In the genomic region with DNA sequence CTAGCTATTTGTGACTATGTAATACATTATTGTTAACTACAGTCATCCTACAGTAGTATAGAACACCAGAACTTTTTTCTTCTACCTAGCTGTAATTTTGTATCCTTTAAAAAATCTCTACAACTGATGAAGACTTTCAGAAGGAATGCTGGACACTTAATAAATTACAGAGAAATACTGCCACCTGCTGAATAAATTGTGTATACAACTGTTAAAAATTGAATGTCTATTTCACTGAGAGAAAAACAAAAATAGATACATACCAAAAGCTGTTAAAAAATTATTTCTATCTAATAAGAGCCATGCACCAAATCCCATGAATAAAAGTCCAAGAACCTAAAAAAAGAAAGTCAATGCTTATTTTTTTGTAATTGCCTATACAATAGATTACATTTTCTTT, we compare ENCODE assay signal across 8 cellular contexts. TPM values are rescaled to one million over a fixed set of nuclear protein-coding genes. Genes with fewer than 3 reads are reported as not detected.
DNase-seq lines count a peak whose midpoint lies in the region; FAIRE-seq and TF ChIP-seq lines count a peak whose summit lies in the region.

No MANE protein-coding gene starts in this region.

- H3K9me3 ChIP-seq in Karpas-422 (ENCODE audit: low read length) (no peaks in the 10 kb centered on the region), tibial artery (no peaks in the 10 kb centered on the region)

- no peak overlapping the region for H2AFZ ChIP-seq in Karpas-422 (ENCODE audit: low read length)

- no peaks in the 10 kb centered on the region for H3K79me2 ChIP-seq in Karpas-422 (ENCODE audit: low read length)

- H3K4me1 ChIP-seq in Karpas-422 (ENCODE audit: low read length) (no peaks in the 10 kb centered on the region), tibial artery (no peaks in the 10 kb centered on the region)

- H3K27ac ChIP-seq in Karpas-422 (ENCODE audit: low read length) (no peak overlapping the region), tibial artery (no peak overlapping the region)

- no peaks in the 10 kb centered on the region for H3K36me3 ChIP-seq in Karpas-422 (ENCODE audit: insufficient read depth, low read length)
- no peaks in the 10 kb centered on the region for H3K36me3 ChIP-seq in tibial artery

- intact Hi-C loops in tibial artery (cut with DNase I; ENCODE audit: low total_unique reads): no loop called here

- peak; percentile 31 for TF ChIP-seq CTCF in fibroblast of villous mesenchyme (IDR thresholded peaks at IDR 0.05; ENCODE audit: insufficient read depth, low read depth, low read length)
- peak; percentile 35 to 38 for TF ChIP-seq CTCF in tibial artery (IDR thresholded peaks at IDR 0.05)

- DNase-seq in Karpas-422 (peak; percentile 68), RPMI7951 (ENCODE audit: low read depth) (peak; percentile 6), fibroblast of villous mesenchyme (ENCODE audit: low read depth) (peak; percentile 31), tibial artery (no peak), T-helper 1 cell (no peak), UCSD-AML1 (lab: John Stamatoyannopoulos, UW; ENCODE audit: unreplicated experiment) (no peak), epidermal melanocyte (ENCODE audit: insufficient read length, low spot score) (no peak)

- H4K20me1 ChIP-seq in Karpas-422 (ENCODE audit: insufficient read depth, low read depth, low read length): no peaks in the 10 kb centered on the region

- H3K27me3 ChIP-seq in Karpas-422 (ENCODE audit: low read length) (no peaks in the 10 kb centered on the region), tibial artery (peaks cover 0 to 2% of the 10 kb centered on the region in 2 donors)

- H3K4me2 ChIP-seq in Karpas-422 (ENCODE audit: low read depth, low read length, poor library complexity, severe bottlenecking): no peak overlapping the region

- FAIRE-seq in G401.6 (lab: Jason Lieb, UNC): peak; percentile 88

- H3K4me3 ChIP-seq in Karpas-422 (ENCODE audit: low read length) (no peak overlapping the region), fibroblast of villous mesenchyme (ENCODE audit: low read depth, low read length) (no peak overlapping the region), tibial artery (no peak overlapping the region)

- H3K9ac ChIP-seq in Karpas-422 (ENCODE audit: low read length): no peak overlapping the region

- H3K9me2 ChIP-seq in Karpas-422 (replicated peaks; ENCODE audit: insufficient read depth, low read length): no peaks in the 10 kb centered on the region

RNA-seq across cellular contexts. Expression of a gene that starts 6.6 kb away (rescaled TPM):
- total RNA-seq in Karpas-422 (2014; rRNA removed; shearing (Covaris generic); ENCODE audit: low replicate concordance): not detected in 2 replicates
- not detected in 2 replicates for total RNA-seq in RPMI7951 (2014; rRNA removed; shearing (Covaris generic))
- not detected in 2 replicates for total RNA-seq in fibroblast of villous mesenchyme

RNA-seq across cellular contexts. Expression of a gene that starts 6.7 kb away (rescaled TPM):
- not detected in 2 replicates for total RNA-seq in Karpas-422 (2014; rRNA removed; shearing (Covaris generic); ENCODE audit: low replicate concordance)
- total RNA-seq in RPMI7951 (2014; rRNA removed; shearing (Covaris generic)): 0.12 and 0.39 TPM in 2 replicates
- total RNA-seq in fibroblast of villous mesenchyme: under 0.01 TPM in 2 replicates

Comparison
In these comparisons a context has a peak if more than half of its experiments do, and no peak if none do; other contexts are left out.
1. DNase-seq: peak in Karpas-422 (single experiment), RPMI7951 (single experiment) and fibroblast of villous mesenchyme (single experiment); none in tibial artery (0 of 2), T-helper 1 cell (0 of 5), UCSD-AML1 (single experiment) and epidermal melanocyte (single experiment).